ENCODE assay signal across 8 cellular contexts in the genomic region with DNA sequence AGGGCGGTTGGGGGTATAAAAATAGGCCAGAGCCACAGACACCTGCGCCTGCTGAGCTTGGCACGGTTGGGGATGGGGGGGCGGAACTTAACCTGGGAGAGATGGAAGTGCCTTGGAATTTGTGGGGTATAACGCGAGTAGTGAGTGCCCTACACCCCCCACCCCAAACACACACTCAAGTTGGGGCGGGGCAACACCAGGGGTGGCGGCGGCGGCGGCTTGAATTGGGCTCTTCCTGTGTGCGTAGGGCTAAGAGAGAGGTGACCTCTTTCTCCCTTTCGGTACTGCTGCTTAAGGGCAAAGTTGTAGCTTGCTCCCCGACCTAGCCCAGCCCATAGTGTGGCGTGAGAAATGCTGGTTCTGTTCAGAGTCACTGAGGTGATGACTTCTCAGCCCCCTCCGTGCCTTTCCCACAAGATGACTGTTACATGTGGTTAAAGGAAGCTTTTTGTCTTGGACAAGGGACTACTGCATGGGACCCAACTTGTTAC. TPM values are rescaled to one million over a fixed set of nuclear protein-coding genes. Genes with fewer than 3 reads are reported as not detected.
DNase-seq lines count a peak whose midpoint lies in the region; ATAC-seq, FAIRE-seq and TF ChIP-seq lines count a peak whose summit lies in the region.

No MANE protein-coding gene starts in this region.

- H2AFZ ChIP-seq in PC-9 = peak overlapping the region; percentile 95

- intact Hi-C loops in PC-9 (cut with micrococcal nuclease; ENCODE audit: unreplicated experiment) (loop anchor here (2.0 to 5.0 kb wide), 2 partner anchors 195 to 468 kb away; partner anchors contain the start of gene RAP2C), heart right ventricle (cut with DNase I) (no loop called here), gastrocnemius medialis (cut with DNase I; ENCODE audit: low total_unique reads) (no loop called here)

- in situ Hi-C loops in gastrocnemius medialis (cut with MboI; ENCODE audit: low sequenced_read_pairs in 4 of 4) = no loop called here

- ATAC-seq in GM18520 (IDR thresholded peaks at IDR 0.05; ENCODE audit: unreplicated experiment) (peak; percentile 39), HG02798 (IDR thresholded peaks at IDR 0.05; ENCODE audit: poor library complexity, unreplicated experiment) (peak; percentile 40), heart right ventricle (peak in 6 of 8 donors; percentile 18 to 57 (median 30)), gastrocnemius medialis (no peak)

- H3K4me2 ChIP-seq in PC-9 = peak overlapping the region; percentile 100

- FAIRE-seq in frontal cortex (lab: Jason Lieb, UNC) = no peak

- TF ChIP-seq POLR2A in gastrocnemius medialis (IDR thresholded peaks at IDR 0.05) = no peak

- H4K20me1 ChIP-seq in PC-9 (ENCODE audit: insufficient read depth) = 0 out of 2 replicates have a peak, but pooled peaks cover 4% of the 10 kb centered on the region

- no peaks in the 10 kb centered on the region; the same call in 1 of the 2 replicates for H3K36me3 ChIP-seq in PC-9 (ENCODE audit: low read depth)
- H3K36me3 ChIP-seq in heart right ventricle = no peaks in the 10 kb centered on the region
- no peaks in the 10 kb centered on the region for H3K36me3 ChIP-seq in gastrocnemius medialis

- H3K9me2 ChIP-seq in PC-9 (ENCODE audit: insufficient read depth) = no peaks in the 10 kb centered on the region

- H3K27me3 ChIP-seq in PC-9 (ENCODE audit: insufficient read depth, low read depth) (no peaks in the 10 kb centered on the region), heart right ventricle (peaks cover 0 to 80% (median 0%) of the 10 kb centered on the region in 7 donors), gastrocnemius medialis (peaks cover 0 to 8% (median 0%) of the 10 kb centered on the region in 3 donors)

- WGBS in heart right ventricle, 2 donors = 4 to 5% methylated on average over 13 to 16 of the region's 16 CpGs

- no peaks in the 10 kb centered on the region for H3K9me3 ChIP-seq in PC-9 (ENCODE audit: insufficient read depth, low read depth)
- no peaks in the 10 kb centered on the region for H3K9me3 ChIP-seq in heart right ventricle
- H3K9me3 ChIP-seq in gastrocnemius medialis = no peaks in the 10 kb centered on the region

- CTCF ChIA-PET in PC-9 (lab: Charles Lee) = interaction anchor here (0.6 to 1.3 kb wide), 5 partner anchors 44 to 182 kb away, joined by 3 to 6 read pairs (median 4); no protein-coding TSS in a partner anchor

- POLR2A ChIA-PET in PC-9 (lab: Charles Lee; ENCODE audit: unreplicated experiment) = interaction anchor here (0.5 to 0.7 kb wide), 5 partner anchors 11 to 1920 kb away, joined by 3 to 7 read pairs (median 4); no protein-coding TSS in a partner anchor

- BruUV-seq in PC-9 (replicated peaks; lab: Mats Ljungman, UMichigan) = TSS peak; percentile 35

- peaks cover 27% of the 10 kb centered on the region; the same call in 1 of the 2 replicates for H3F3A ChIP-seq in PC-9 (ENCODE audit: insufficient read depth, low read depth)

- H3K4me1 ChIP-seq in PC-9 (replicated peaks; ENCODE audit: insufficient read depth) (peaks cover 35% of the 10 kb centered on the region), heart right ventricle (peaks cover 0 to 6% (median 0%) of the 10 kb centered on the region in 9 donors), gastrocnemius medialis (peaks cover 0 to 4% of the 10 kb centered on the region in 2 donors)

- DNase-seq in PC-9 (no peak), heart right ventricle (peak in 1 of 2 donors; percentile 7), gastrocnemius medialis (no peak), frontal cortex (ENCODE audit: low spot score in 2 of 2) (no peak), AG20443 (ENCODE audit: low spot score) (no peak)
- peak; percentile 80 for DNase-seq in activated effector memory CD4-positive, alpha-beta T cell treated with anti-CD3 and anti-CD28 coated beads, Interleukin-2, amount 50 U/mL, for 16 hours

- peak overlapping the region; percentile 85 for H3K27ac ChIP-seq in PC-9
- peak overlapping the region in 1 of 10 donors; percentile 86 for H3K27ac ChIP-seq in heart right ventricle
- no peak overlapping the region for H3K27ac ChIP-seq in gastrocnemius medialis

- H3K79me2 ChIP-seq in PC-9 (ENCODE audit: low read depth) = peaks cover 50% of the 10 kb centered on the region

- TF ChIP-seq CTCF in PC-9 (conservative IDR thresholded peaks at IDR 0.05) (no peak), heart right ventricle (IDR thresholded peaks at IDR 0.05) (no peak), gastrocnemius medialis (IDR thresholded peaks at IDR 0.05 in 4 of 5, conservative IDR thresholded peaks at IDR 0.05 in 1 of 5) (no peak)

- peak overlapping the region; percentile 91 for H3K4me3 ChIP-seq in PC-9
- peak overlapping the region; percentile 35 to 72 (median 62) for H3K4me3 ChIP-seq in heart right ventricle
- H3K4me3 ChIP-seq in gastrocnemius medialis = peak overlapping the region; percentile 52 to 64 (median 56)

RNA-seq across cellular contexts. Expression of gene STK26, which starts 0.8 kb away (rescaled TPM):
- total RNA-seq in PC-9 (2021) = 41.1 and 48.4 TPM in 2 replicates
- total RNA-seq in heart right ventricle = 1 to 10 TPM in 6 of 10 donors, under 1 TPM in 4; 0.54 to 3.3 (median 1.2) TPM
- polyA plus RNA-seq in heart right ventricle = under 1 TPM; 0.70 to 0.80 TPM
- total RNA-seq in gastrocnemius medialis = 1 to 10 TPM in 2 of 4 donors, under 1 TPM in 2; 0.58 to 3.1 (median 0.86) TPM
- 0.82 TPM for total RNA-seq in frontal cortex

Comparison
In these comparisons a context has a peak if more than half of its experiments do, and no peak if none do; other contexts are left out.
1. ATAC-seq: peak in GM18520 (single experiment), HG02798 (single experiment) and heart right ventricle (6 of 8); none in gastrocnemius medialis (0 of 2).
2. Peak in every context shown above with its lines, with median percentiles within 50 percentile points of each other: H3K4me3 ChIP-seq.